In genomic region chr15:80173022-80173759, GRCh38 we compare ENCODE assay signal across 8 cellular contexts. TPM values are rescaled to one million over a fixed set of nuclear protein-coding genes. Genes with fewer than 3 reads are reported as not detected.
DNase-seq lines count a peak whose midpoint lies in the region; ATAC-seq and TF ChIP-seq lines count a peak whose summit lies in the region.

No MANE protein-coding gene starts in this region.

- peaks cover 3% of the 10 kb centered on the region for H3K27me3 Mint-ChIP-seq in GM23338 (ENCODE audit: insufficient read depth, low read depth, poor library complexity)

- no peaks in the 10 kb centered on the region; the same call in 1 of the 2 replicates for H4K20me1 ChIP-seq in GM23338 (replicated peaks; ENCODE audit: insufficient read depth)

- H3K4me2 ChIP-seq in GM23338 = no peak overlapping the region

- DNase-seq in EH (ENCODE audit: low read depth) = peak; percentile 54
- DNase-seq in GM23338 (ENCODE audit: low spot score) = peak; percentile 87
- DNase-seq in NCI-H2107 (lab: John Stamatoyannopoulos, UW) = peak; percentile 3
- DNase-seq in activated CD4-positive, alpha-beta T cell treated with anti-CD3 and anti-CD28 coated beads, Interleukin-2, amount 50 U/mL, for 24 hours (ENCODE audit: low read depth in 1 of 2, low spot score in 1 of 2) = peak; percentile 52 to 63
- DNase-seq in ecto neural progenitor cell (ENCODE audit: low spot score) = peak; percentile 76
- peak; percentile 70 for DNase-seq in mucosa of gallbladder (ENCODE audit: low spot score)
- peak; percentile 17 to 37 for DNase-seq in stimulated activated CD8-positive, alpha-beta memory T cell treated with anti-CD3 and anti-CD28 coated beads, Interleukin-7, amount 100 ng/mL, for 48 hours (ENCODE audit: extremely low read depth in 1 of 2, low read depth in 1 of 2)
- no peak for DNase-seq in NCI-H446 treated with DMSO at 0.1 percent for 48 hours (lab: John Stamatoyannopoulos, UW)

- no peak overlapping the region for H3K27ac ChIP-seq in GM23338 (ENCODE audit: low read depth)

- H2AFZ ChIP-seq in GM23338 = no peak overlapping the region

- no peak overlapping the region for H3K4me3 ChIP-seq in GM23338

- no peaks in the 10 kb centered on the region for H3K9me2 ChIP-seq in GM23338 (ENCODE audit: insufficient read depth)

- H3K27ac Mint-ChIP-seq in GM23338 = no peak overlapping the region

- no peaks in the 10 kb centered on the region for H3F3A ChIP-seq in GM23338 (replicated peaks; ENCODE audit: low read depth)

- H3K4me1 Mint-ChIP-seq in GM23338 = no peaks in the 10 kb centered on the region; the same call in 2 of the 3 replicates

- no peaks in the 10 kb centered on the region for H3K27me3 ChIP-seq in GM23338 (ENCODE audit: insufficient read depth)

- no peak overlapping the region for H3K4me3 Mint-ChIP-seq in GM23338

- peaks cover 2% of the 10 kb centered on the region; the same call in 1 of the 3 replicates for H3K9me3 Mint-ChIP-seq in GM23338

- H3K79me2 ChIP-seq in GM23338 (replicated peaks; ENCODE audit: insufficient read depth) = no peaks in the 10 kb centered on the region

- H3K36me3 Mint-ChIP-seq in GM23338 (ENCODE audit: low read depth) = peaks cover 35% of the 10 kb centered on the region

- ATAC-seq in GM23338 = peak; percentile 98

- TF ChIP-seq CTCF in GM23338 (conservative IDR thresholded peaks at IDR 0.05; ENCODE audit: low read depth in 2 of 2) = peak; percentile 72 to 90

- no peaks in the 10 kb centered on the region for H3K4me1 ChIP-seq in GM23338 (ENCODE audit: insufficient read depth)

- H3K36me3 ChIP-seq in GM23338 (ENCODE audit: insufficient read depth) = no peaks in the 10 kb centered on the region

TF ChIP-seq in GM23338, 12 proteins besides CTCF, POLR2A, EP300 and RAD21:
- TF ChIP-seq POLR2AphosphoS5 (IDR thresholded peaks at IDR 0.05; ENCODE audit: low read depth) = no peak
TF ChIP-seq in GM23338: peak in this region for 0.

RNA-seq across cellular contexts. Expression of gene FAH, which starts 20.4 kb away (rescaled TPM):
- total RNA-seq in GM23338 (2014; rRNA removed; shearing (Covaris generic)) = 20.3 TPM in 2 replicates
- 11.8 and 16.3 TPM in 2 replicates for polyA plus RNA-seq in GM23338 (2016; fragmentation: Nextera tagmentation; extraction: Ambion mirVana)
- 35.6 TPM for total RNA-seq in mucosa of gallbladder
